ENCODE assay signal across 8 cellular contexts in the genomic region with DNA sequence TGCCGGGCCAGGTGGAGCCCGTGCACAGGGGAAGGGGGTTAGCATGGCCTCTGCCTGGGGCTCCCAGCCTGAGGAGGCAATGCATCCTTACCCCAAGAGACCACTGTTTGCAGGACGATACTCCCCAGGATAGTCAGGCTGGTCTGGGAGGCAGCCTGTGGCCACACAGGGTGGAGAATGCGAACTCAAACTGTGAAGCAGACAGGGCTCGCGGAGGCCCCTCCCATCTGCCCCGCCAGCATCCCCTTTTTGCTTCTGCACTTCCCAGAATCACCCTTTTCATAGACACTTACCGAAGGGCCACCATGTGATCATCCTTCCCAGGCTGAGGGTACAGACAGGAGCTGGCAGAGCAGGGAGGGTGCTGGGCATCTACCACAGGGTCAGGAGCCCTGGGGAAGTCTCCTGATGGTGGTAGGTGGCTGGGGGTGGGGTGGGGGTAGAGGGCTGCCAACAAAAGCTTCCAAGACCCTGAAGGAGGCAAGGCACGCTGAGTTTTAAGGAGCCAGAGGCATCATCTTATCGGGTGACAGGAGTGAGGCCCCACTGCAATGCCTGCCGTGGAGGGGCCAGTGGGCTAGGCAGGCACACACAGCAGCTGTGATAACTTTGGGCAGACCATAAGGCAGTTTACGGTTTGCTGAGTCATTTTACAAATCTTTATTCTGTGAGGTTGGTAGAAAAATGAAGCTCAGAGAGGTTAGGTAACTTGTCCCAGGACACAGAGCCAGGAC. TPM values are rescaled to one million over a fixed set of nuclear protein-coding genes. Genes with fewer than 3 reads are reported as not detected.
A peak's percentile ranks its signal among the peaks of the same experiment; 100 is the strongest.
DNase-seq lines count a peak whose midpoint lies in the region; ATAC-seq, FAIRE-seq and TF ChIP-seq lines count a peak whose summit lies in the region.

No MANE protein-coding gene starts in this region.

- H3K56ac ChIP-seq in H1 (replicated peaks; ENCODE audit: insufficient read length, low read depth, low read length): no peak overlapping the region

- peak overlapping the region; percentile 61; the same call in 1 of the 2 replicates for H2BK15ac ChIP-seq in H1 (ENCODE audit: low read length)

- H3K36me3 ChIP-seq in Loucy (ENCODE audit: insufficient read depth, low read length) (no peaks in the 10 kb centered on the region), H1 (ENCODE audit: control insufficient read depth in 2 of 4, insufficient read depth in 4 of 4, low read length in 3 of 4) (no peaks in the 10 kb centered on the region)

- H3K23ac ChIP-seq in H1 (ENCODE audit: insufficient read length): no peak overlapping the region

- no peak overlapping the region for H3K14ac ChIP-seq in H1 (ENCODE audit: insufficient read length)

- no peak overlapping the region for H2BK20ac ChIP-seq in H1 (ENCODE audit: low read length)

- no peaks in the 10 kb centered on the region for H3F3A ChIP-seq in Loucy (ENCODE audit: low read depth)

- peaks cover 44% of the 10 kb centered on the region for H3K4me1 ChIP-seq in Loucy (ENCODE audit: insufficient read depth, low read length, poor library complexity, severe bottlenecking)
- peaks cover 3 to 16% (median 9%) of the 10 kb centered on the region in 4 experiments for H3K4me1 ChIP-seq in H1 (replicated peaks in 1 of 4; ENCODE audit: control insufficient read depth in 3 of 4, insufficient read depth in 4 of 4, low read length in 3 of 4)

- H3K9ac ChIP-seq in Loucy (ENCODE audit: low read depth, low read length, poor library complexity, severe bottlenecking): peak overlapping the region; percentile 31
- no peak overlapping the region for H3K9ac ChIP-seq in H1 (replicated peaks in 1 of 4; ENCODE audit: extremely low read depth in 1 of 4, low read depth in 3 of 4, low read length in 3 of 4)

- POLR2A ChIA-PET in H1 (lab: Charles Lee; ENCODE audit: partially characterized antibody): interaction anchor here (1.4 kb wide), 1 partner anchor 51 kb away, joined by 4 read pairs; no protein-coding TSS in a partner anchor

- H2AFZ ChIP-seq in Loucy (ENCODE audit: low read length): no peak overlapping the region
- peak overlapping the region; percentile 75 for H2AFZ ChIP-seq in H1 (ENCODE audit: low read length)

- no peaks in the 10 kb centered on the region for H3K79me1 ChIP-seq in H1 (ENCODE audit: low read depth, low read length)

- H4K8ac ChIP-seq in H1 (ENCODE audit: extremely low read depth, insufficient read depth, low read length): no peak overlapping the region

- no peak overlapping the region for H4K5ac ChIP-seq in H1 (ENCODE audit: insufficient read length, low read depth, low read length)

- TF ChIP-seq CTCF in Loucy (conservative IDR thresholded peaks at IDR 0.05; ENCODE audit: low read length) (no peak), H1 (IDR thresholded peaks at IDR 0.05; ENCODE audit: control extremely low read depth in 1 of 3, insufficient read depth in 1 of 3, low read depth in 1 of 3, low read length in 3 of 3) (no peak)

- DNase-seq in H1 (ENCODE audit: low read depth in 1 of 2, low spot score in 2 of 2): no peak
- peak in 34 of 56 donors; percentile 22 to 63 (median 42) for DNase-seq in nucleus accumbens (lab: John Stamatoyannopoulos, UW)

- no peak overlapping the region; the same call in 1 of the 2 replicates for H3K18ac ChIP-seq in H1 (ENCODE audit: extremely low read depth, low read length)

- H3K9me2 ChIP-seq in Loucy (replicated peaks; ENCODE audit: low read depth, low read length): no peaks in the 10 kb centered on the region

- CTCF ChIA-PET in H1 (lab: Charles Lee; ENCODE audit: partially characterized antibody): interaction anchor here (0.7 to 39.0 kb wide), 13 partner anchors 14 to 1060 kb away, joined by 3 to 785 read pairs (median 5); no protein-coding TSS in a partner anchor

- ATAC-seq in GM18867 (IDR thresholded peaks at IDR 0.05; ENCODE audit: unreplicated experiment) (peak; percentile 22), HG03159 (IDR thresholded peaks at IDR 0.05; ENCODE audit: unreplicated experiment) (no peak), GM21576 (IDR thresholded peaks at IDR 0.05; ENCODE audit: unreplicated experiment) (no peak), HG02840 (IDR thresholded peaks at IDR 0.05; ENCODE audit: low FRiP score, unreplicated experiment) (no peak), GM18517 (IDR thresholded peaks at IDR 0.05; ENCODE audit: unreplicated experiment) (no peak)

- no peak for TF ChIP-seq POLR2A in H1 (IDR thresholded peaks at IDR 0.05; ENCODE audit: control extremely low read depth in 1 of 2, low read depth in 2 of 2, low read length in 2 of 2)

- H2BK120ac ChIP-seq in H1 (replicated peaks; ENCODE audit: low read depth, low read length): no peak overlapping the region

- no peak overlapping the region for H3K4ac ChIP-seq in H1 (replicated peaks; ENCODE audit: insufficient read length, low read depth, low read length)

- H3K23me2 ChIP-seq in H1 (ENCODE audit: low read depth, low read length): no peaks in the 10 kb centered on the region; the same call in 1 of the 2 replicates

- H3K4me3 ChIP-seq in Loucy (ENCODE audit: low read length, poor library complexity, severe bottlenecking) (peak overlapping the region; percentile 17), H1 (ENCODE audit: extremely low read depth in 1 of 4, insufficient read depth in 2 of 4, low read depth in 3 of 4, low read length in 4 of 4) (peak overlapping the region in 3 of 4 experiments; percentile 37 to 57 (median 52); a peak in 6 of 8 replicates)

- no peak overlapping the region for H3K27ac ChIP-seq in H1 (ENCODE audit: low read depth, low read length)

- H4K20me1 ChIP-seq in Loucy (ENCODE audit: insufficient read depth, low read length, poor library complexity, severe bottlenecking) (no peaks in the 10 kb centered on the region), H1 (replicated peaks in 1 of 2; ENCODE audit: control insufficient read depth in 1 of 2, insufficient read depth in 2 of 2, low read length in 2 of 2) (no peaks in the 10 kb centered on the region)

- no peak overlapping the region; the same call in 1 of the 2 replicates for H2AK5ac ChIP-seq in H1 (ENCODE audit: low read depth, low read length)

- H3K9me3 ChIP-seq in Loucy (ENCODE audit: insufficient read depth, low read depth, low read length) (no peaks in the 10 kb centered on the region), H1 (ENCODE audit: insufficient read depth in 2 of 2, low read depth in 1 of 2, low read length in 1 of 2) (no peaks in the 10 kb centered on the region)

- TF ChIP-seq RAD21 in H1 (IDR thresholded peaks at IDR 0.05 in 1 of 2, conservative IDR thresholded peaks at IDR 0.05 in 1 of 2; ENCODE audit: low read depth in 2 of 2, low read length in 2 of 2): no peak

- 51% methylated on average over 12 of the region's 12 CpGs; no CpG with 5 or more reads in 1 of the 2 experiments for WGBS in H1 (ENCODE audit: extremely low coverage in 1 of 2, insufficient coverage in 1 of 2, insufficient read length in 1 of 2, insufficient replicate concordance in 2 of 2, low coverage in 1 of 2, low lambda C conversion rate in 2 of 2, missing lambda C conversion rate in 1 of 2), 2 experiments

- no peaks in the 10 kb centered on the region for H3K79me2 ChIP-seq in Loucy (ENCODE audit: insufficient read depth, low read length)
- no peaks in the 10 kb centered on the region for H3K79me2 ChIP-seq in H1 (ENCODE audit: control insufficient read depth in 1 of 2, insufficient read depth in 2 of 2, low read length in 2 of 2)

- 0 out of 2 replicates have a peak overlapping the region, but pooled peaks have one; percentile 62 for H2BK12ac ChIP-seq in H1 (ENCODE audit: low read depth, low read length)

- H2BK5ac ChIP-seq in H1 (ENCODE audit: low read depth, low read length): no peak overlapping the region

- H3K4me2 ChIP-seq in Loucy (ENCODE audit: low read depth, low read length, poor library complexity, severe bottlenecking) (peak overlapping the region; percentile 52), H1 (ENCODE audit: insufficient read depth in 1 of 2, low read depth in 2 of 2, low read length in 2 of 2) (peak overlapping the region; percentile 4 to 93)

- TF ChIP-seq EP300 in H1 (IDR thresholded peaks at IDR 0.05; ENCODE audit: borderline replicate concordance in 1 of 2, low read depth in 2 of 2, low read length in 2 of 2): no peak

- FAIRE-seq in H1 (lab: Jason Lieb, UNC): no peak

- H4K91ac ChIP-seq in H1 (replicated peaks; ENCODE audit: insufficient read length, low read length): no peak overlapping the region

- H3K27me3 ChIP-seq in Loucy (ENCODE audit: insufficient read depth, low read length, poor library complexity, severe bottlenecking) (no peaks in the 10 kb centered on the region), H1 (replicated peaks in 1 of 4; ENCODE audit: control insufficient read depth in 3 of 4, extremely low read depth in 1 of 4, insufficient read depth in 3 of 4, low read length in 3 of 4) (peaks cover 0 to 34% (median 10%) of the 10 kb centered on the region in 4 experiments; a peak in 5 of 7 replicates)

TF ChIP-seq in H1, 55 proteins besides CTCF, POLR2A, EP300 and RAD21 (continues in another document):
- TF ChIP-seq GABPA (IDR thresholded peaks at IDR 0.05; ENCODE audit: borderline replicate concordance, insufficient read depth, low read length) (no peak), CBX5 (IDR thresholded peaks at IDR 0.05; ENCODE audit: low read depth, low read length) (no peak)
- TF ChIP-seq, protein P1, sequence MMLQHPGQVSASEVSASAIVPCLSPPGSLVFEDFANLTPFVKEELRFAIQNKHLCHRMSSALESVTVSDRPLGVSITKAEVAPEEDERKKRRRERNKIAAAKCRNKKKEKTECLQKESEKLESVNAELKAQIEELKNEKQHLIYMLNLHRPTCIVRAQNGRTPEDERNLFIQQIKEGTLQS (IDR thresholded peaks at IDR 0.05; ENCODE audit: insufficient read depth, low read depth, low read length): no peak

RNA-seq across cellular contexts. Expression of a gene that starts 31.3 kb away (rescaled TPM):
- 4.1 and 4.8 TPM in 2 replicates for total RNA-seq in H1 (2021; fragmentation: NEBNext Ultra II Directional; extraction: Animal tissue kit (Norgen Biotek cat#: 25700))
- 11.0 and 15.1 TPM in 2 replicates for polyA plus RNA-seq in H1 (2011; rRNA removed)
- polyA plus RNA-seq in H1 (2011; cell fraction: cytosol; rRNA removed): 10.1 TPM
- polyA plus RNA-seq in H1 (2011; cell fraction: nucleus; rRNA removed): 10.0 TPM
- 5.6 to 6.3 TPM (median 5.9 TPM) in 4 replicates for polyA plus RNA-seq in H1 (2012, experiment 1 of 2)
- polyA plus RNA-seq in H1 (2012, experiment 2 of 2): 7.6 TPM
- 2.1 TPM for polyA plus RNA-seq in H1 (2013, experiment 1 of 2)
- 2.6 TPM for polyA plus RNA-seq in H1 (2013, experiment 2 of 2)
- polyA minus RNA-seq in H1 (2011; rRNA and poly(A)+ RNA removed): 7.2 and 7.6 TPM in 2 replicates
- 9.8 TPM for polyA minus RNA-seq in H1 (2011; cell fraction: cytosol; rRNA and poly(A)+ RNA removed)
- polyA minus RNA-seq in H1 (2011; cell fraction: nucleus; rRNA and poly(A)+ RNA removed): 19.8 TPM

RNA-seq across cellular contexts. Expression of a gene that starts 44.6 kb away (rescaled TPM):
- total RNA-seq in H1 (2021; fragmentation: NEBNext Ultra II Directional; extraction: Animal tissue kit (Norgen Biotek cat#: 25700)): not detected in 2 replicates
- not detected in 2 replicates for polyA plus RNA-seq in H1 (2011; rRNA removed)
- 0.04 TPM for polyA plus RNA-seq in H1 (2011; cell fraction: cytosol; rRNA removed)
- polyA plus RNA-seq in H1 (2011; cell fraction: nucleus; rRNA removed): 0.13 TPM
- 0.06 TPM in 1 of 4 replicates, not detected in the others for polyA plus RNA-seq in H1 (2012, experiment 1 of 2)
- polyA plus RNA-seq in H1 (2012, experiment 2 of 2): not detected
- polyA plus RNA-seq in H1 (2013, experiment 1 of 2): not detected
- not detected for polyA plus RNA-seq in H1 (2013, experiment 2 of 2)
- polyA minus RNA-seq in H1 (2011; rRNA and poly(A)+ RNA removed): 0.03 and 0.05 TPM in 2 replicates
- polyA minus RNA-seq in H1 (2011; cell fraction: cytosol; rRNA and poly(A)+ RNA removed): not detected
- 0.50 TPM for polyA minus RNA-seq in H1 (2011; cell fraction: nucleus; rRNA and poly(A)+ RNA removed)

Comparison
In these comparisons a context has a peak if more than half of its experiments do, and no peak if none do; other contexts are left out.
1. DNase-seq: peak in nucleus accumbens (34 of 56); none in H1 (0 of 2).